Comparison of ENCODE assay signal across 24 cellular contexts in the genomic region with DNA sequence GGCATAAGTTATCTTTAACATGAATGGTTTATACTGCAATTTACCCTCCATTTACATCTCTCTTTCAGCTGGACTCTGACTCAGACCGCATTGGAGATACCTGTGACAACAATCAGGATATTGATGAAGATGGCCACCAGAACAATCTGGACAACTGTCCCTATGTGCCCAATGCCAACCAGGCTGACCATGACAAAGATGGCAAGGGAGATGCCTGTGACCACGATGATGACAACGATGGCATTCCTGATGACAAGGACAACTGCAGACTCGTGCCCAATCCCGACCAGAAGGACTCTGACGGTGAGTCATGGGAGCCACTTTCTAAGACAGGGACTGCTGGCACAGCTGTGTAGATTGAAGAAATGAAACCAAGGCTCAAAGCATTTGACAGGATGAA. TPM values are rescaled to one million over a fixed set of nuclear protein-coding genes. Genes with fewer than 3 reads are reported as not detected.
DNase-seq lines count a peak whose midpoint lies in the region; ATAC-seq, FAIRE-seq and TF ChIP-seq lines count a peak whose summit lies in the region.
"Had no signal": no experiment of that assay in that cellular context is flagged by ENCODE, and none has a peak within 500 bp of the region (broad histone marks: within the 10 kb centered on the region; RNA-seq: fewer than 3 reads in every experiment).

No MANE protein-coding gene starts in this region.

- H3K27me3 Mint-ChIP-seq in stimulated activated memory B cell treated with anti-CD40 and anti-IgM and Interleukin-4, amounts not matched to agents 10 μg/mL and 1 μg/mL and 100 μg/mL, for 72 hours = no peaks in the 10 kb centered on the region
- H3K27me3 Mint-ChIP-seq: activated T-cell treated with anti-CD3 and anti-CD28 coated beads, Interleukin-2, amount 50 U/mL, for 24 hours; central memory CD8-positive, alpha-beta T cell; progenitor cell of endocrine pancreas had no signal

- no peak overlapping the region for H2BK12ac ChIP-seq in trophoblast cell (ENCODE audit: low read length)

- no peak overlapping the region for H3K27ac Mint-ChIP-seq in stimulated activated memory B cell treated with anti-CD40 and anti-IgM and Interleukin-4, amounts not matched to agents 10 μg/mL and 1 μg/mL and 100 μg/mL, for 72 hours
- H3K27ac Mint-ChIP-seq: activated naive CD8-positive, alpha-beta T cell treated with anti-CD3 and anti-CD28 coated beads for 36 hours; activated T-cell treated with anti-CD3 and anti-CD28 coated beads, Interleukin-2, amount 50 U/mL, for 24 hours; endodermal cell; natural killer cell; progenitor cell of endocrine pancreas had no signal

- no peak overlapping the region for H3K4me3 Mint-ChIP-seq in stimulated activated memory B cell treated with anti-CD40 and anti-IgM and Interleukin-4, amounts not matched to agents 10 μg/mL and 1 μg/mL and 100 μg/mL, for 72 hours
- H3K4me3 Mint-ChIP-seq: activated naive CD8-positive, alpha-beta T cell treated with anti-CD3 and anti-CD28 coated beads for 36 hours; activated T-cell treated with anti-CD3 and anti-CD28 coated beads, Interleukin-2, amount 50 U/mL, for 24 hours; central memory CD8-positive, alpha-beta T cell; endodermal cell; immature natural killer cell; natural killer cell had no signal

- H3K4me2 ChIP-seq in osteoblast (ENCODE audit: insufficient read depth, low read length) (peak overlapping the region; percentile 49), trophoblast cell (ENCODE audit: low read length) (no peak overlapping the region)

- no peaks in the 10 kb centered on the region for H3K79me2 ChIP-seq in osteoblast (ENCODE audit: insufficient read depth, low read length)
- no peaks in the 10 kb centered on the region for H3K79me2 ChIP-seq in trophoblast cell (ENCODE audit: control insufficient read depth, insufficient read depth, low read length, poor library complexity)

- no peak overlapping the region for H4K12ac ChIP-seq in trophoblast cell (ENCODE audit: low read depth, low read length)

- FAIRE-seq in RCC 7860 (lab: Jason Lieb, UNC) = no peak

- H3K4me1 Mint-ChIP-seq in stimulated activated memory B cell treated with anti-CD40 and anti-IgM and Interleukin-4, amounts not matched to agents 10 μg/mL and 1 μg/mL and 100 μg/mL, for 72 hours = no peaks in the 10 kb centered on the region
- H3K4me1 Mint-ChIP-seq: endodermal cell had no signal

- no peaks in the 10 kb centered on the region for H3K36me3 Mint-ChIP-seq in stimulated activated memory B cell treated with anti-CD40 and anti-IgM and Interleukin-4, amounts not matched to agents 10 μg/mL and 1 μg/mL and 100 μg/mL, for 72 hours
- H3K36me3 Mint-ChIP-seq: activated naive CD8-positive, alpha-beta T cell treated with anti-CD3 and anti-CD28 coated beads for 36 hours had no signal

- no peak overlapping the region for H3K4ac ChIP-seq in trophoblast cell (ENCODE audit: low read depth, low read length)

- H3K27ac ChIP-seq in osteoblast (ENCODE audit: low read depth, low read length) = peak overlapping the region; percentile 6
- H3K27ac ChIP-seq in trophoblast cell (ENCODE audit: low read depth, low read length) = no peak overlapping the region
- H3K27ac ChIP-seq: SJCRH30, vagina had no signal

- H3K9ac ChIP-seq in trophoblast cell (ENCODE audit: low read length) = no peak overlapping the region

- no peaks in the 10 kb centered on the region for H3K27me3 ChIP-seq in osteoblast (ENCODE audit: insufficient read depth, low read length)
- H3K27me3 ChIP-seq in trophoblast cell (ENCODE audit: insufficient read depth, low read length) = no peaks in the 10 kb centered on the region
- H3K27me3 ChIP-seq: SJCRH30, vagina had no signal

- no peak overlapping the region for H2AFZ ChIP-seq in osteoblast (ENCODE audit: low read length)
- H2AFZ ChIP-seq in trophoblast cell (ENCODE audit: insufficient read depth, low read length, poor library complexity) = no peak overlapping the region

- WGBS in trophoblast cell (ENCODE audit: extremely low coverage, insufficient coverage, insufficient read length) = no CpG with 5 or more reads among the region's 6 CpGs

- H4K20me1 ChIP-seq in osteoblast (ENCODE audit: insufficient read depth, low read length) = peaks cover 71% of the 10 kb centered on the region

- no peak overlapping the region for H3K23ac ChIP-seq in trophoblast cell (ENCODE audit: low read length)

- H3K36me3 ChIP-seq in osteoblast (ENCODE audit: insufficient read depth, low read length) (peaks cover 90% of the 10 kb centered on the region), trophoblast cell (ENCODE audit: control insufficient read depth in 1 of 2, insufficient read depth in 2 of 2, low read length in 2 of 2) (peaks cover 43 to 64% of the 10 kb centered on the region in 2 experiments)

- H3K9me3 ChIP-seq in osteoblast (ENCODE audit: low read depth, low read length) (no peaks in the 10 kb centered on the region), trophoblast cell (ENCODE audit: insufficient read depth, low read depth, low read length) (no peaks in the 10 kb centered on the region)
- H3K9me3 ChIP-seq: Caco-2, SJCRH30, vagina had no signal

- H2AK5ac ChIP-seq in trophoblast cell (ENCODE audit: low read length) = no peak overlapping the region

- H3K18ac ChIP-seq in trophoblast cell (ENCODE audit: low read length) = no peak overlapping the region

- H3K4me1 ChIP-seq in osteoblast (ENCODE audit: insufficient read depth, low read length) (no peaks in the 10 kb centered on the region), trophoblast cell (ENCODE audit: control insufficient read depth in 1 of 2, insufficient read depth in 2 of 2, low read length in 2 of 2) (no peaks in the 10 kb centered on the region)
- H3K4me1 ChIP-seq: SJCRH30 had no signal

- no peak overlapping the region for H2BK5ac ChIP-seq in trophoblast cell (ENCODE audit: low read depth, low read length, poor library complexity)

- no peak overlapping the region for H4K8ac ChIP-seq in trophoblast cell (ENCODE audit: low read depth, low read length)

- no peaks in the 10 kb centered on the region for H3K79me1 ChIP-seq in trophoblast cell (ENCODE audit: low read length)

- ATAC-seq in stimulated activated memory B cell treated with anti-CD40 and anti-IgM and Interleukin-4, amounts not matched to agents 10 μg/mL and 1 μg/mL and 100 μg/mL, for 72 hours = no peak
- ATAC-seq: natural killer cell; stimulated activated naive CD8-positive, alpha-beta T cell treated with anti-CD3 and anti-CD28 coated beads, Interleukin-15, Interleukin-2, amounts not matched to agents 100 U/mL and 50 U/mL, for 24 hours had no signal

- H3K14ac ChIP-seq in trophoblast cell (ENCODE audit: low read length) = no peak overlapping the region

- TF ChIP-seq CTCF in AG10803 (conservative IDR thresholded peaks at IDR 0.05; ENCODE audit: low read length) (no peak), epithelial cell of esophagus (IDR thresholded peaks at IDR 0.05; ENCODE audit: insufficient read depth, low read depth, low read length, missing control alignments) (no peak), osteoblast (IDR thresholded peaks at IDR 0.05; ENCODE audit: extremely low read depth, low read depth, low read length) (no peak), GM13976 (IDR thresholded peaks at IDR 0.05; ENCODE audit: borderline replicate concordance, control extremely low read depth, extremely low read depth, insufficient read depth, missing control alignments) (no peak)

- in situ Hi-C loops in GM13976 (cut with MboI; ENCODE audit: low sequenced_read_pairs, unreplicated experiment) = loop anchor here (25.0 kb wide), 1 partner anchor 880 kb away; no protein-coding TSS in a partner anchor

- H3K9me3 Mint-ChIP-seq in stimulated activated memory B cell treated with anti-CD40 and anti-IgM and Interleukin-4, amounts not matched to agents 10 μg/mL and 1 μg/mL and 100 μg/mL, for 72 hours = no peaks in the 10 kb centered on the region
- H3K9me3 Mint-ChIP-seq: activated naive CD8-positive, alpha-beta T cell treated with anti-CD3 and anti-CD28 coated beads for 36 hours; activated T-cell treated with anti-CD3 and anti-CD28 coated beads, Interleukin-2, amount 50 U/mL, for 24 hours; central memory CD8-positive, alpha-beta T cell; endodermal cell; immature natural killer cell; natural killer cell had no signal

- peak overlapping the region; percentile 11 for H3K4me3 ChIP-seq in AG10803 (ENCODE audit: low read length)
- no peak overlapping the region for H3K4me3 ChIP-seq in epithelial cell of esophagus (ENCODE audit: low read length)
- H3K4me3 ChIP-seq in osteoblast (ENCODE audit: insufficient read depth, low read length) = peak overlapping the region; percentile 27
- no peak overlapping the region for H3K4me3 ChIP-seq in trophoblast cell (ENCODE audit: low read depth, low read length)
- H3K4me3 ChIP-seq: lung, SJCRH30, vagina had no signal

- H2BK120ac ChIP-seq in trophoblast cell (ENCODE audit: insufficient read depth, low read length, poor library complexity) = no peak overlapping the region

- DNase-seq in AG10803 (ENCODE audit: low read depth) (peak; percentile 90), RCC 7860 (ENCODE audit: low spot score) (peak; percentile 45), epithelial cell of esophagus (ENCODE audit: low read depth) (peak; percentile 43), osteoblast (ENCODE audit: insufficient read length, low spot score, missing footprints) (peak; percentile 65), trophoblast cell (no peak), GM13976 (ENCODE audit: low spot score) (no peak)
- no peak for DNase-seq in central memory CD4-positive, alpha-beta T cell
- DNase-seq: activated naive CD8-positive, alpha-beta T cell treated with anti-CD3 and anti-CD28 coated beads for 36 hours; activated T-cell treated with anti-CD3 and anti-CD28 coated beads, Interleukin-2, amount 50 U/mL, for 24 hours; Caco-2; endodermal cell; GF-D8; H7; immature natural killer cell; natural killer cell; NCI-H1694; NCI-H345; SJCRH30; stimulated activated naive CD8-positive, alpha-beta T cell treated with anti-CD3 and anti-CD28 coated beads, Interleukin-15, Interleukin-2, amounts not matched to agents 100 U/mL and 50 U/mL, for 24 hours had no signal

- H4K91ac ChIP-seq in trophoblast cell (ENCODE audit: low read depth, low read length) = no peak overlapping the region

RNA-seq across cellular contexts. Expression of a gene that starts 11.6 kb away (rescaled TPM):
- 6,477 and 8,941 TPM in 2 replicates for total RNA-seq in osteoblast
- polyA plus RNA-seq in trophoblast cell (2013) = 80.1 and 91.6 TPM in 2 replicates

Comparison
In these comparisons a context has a peak if more than half of its experiments do, and no peak if none do; other contexts are left out.
1. DNase-seq: peak in AG10803 (single experiment), RCC 7860 (single experiment), epithelial cell of esophagus (single experiment) and osteoblast (single experiment); none in central memory CD4-positive, alpha-beta T cell (single experiment), trophoblast cell (0 of 2) and GM13976 (single experiment).
2. H3K4me3 ChIP-seq: peak in AG10803 (single experiment) and osteoblast (single experiment); none in epithelial cell of esophagus (single experiment) and trophoblast cell (single experiment).